ENCODE assay signal across 26 cellular contexts in the genomic region with DNA sequence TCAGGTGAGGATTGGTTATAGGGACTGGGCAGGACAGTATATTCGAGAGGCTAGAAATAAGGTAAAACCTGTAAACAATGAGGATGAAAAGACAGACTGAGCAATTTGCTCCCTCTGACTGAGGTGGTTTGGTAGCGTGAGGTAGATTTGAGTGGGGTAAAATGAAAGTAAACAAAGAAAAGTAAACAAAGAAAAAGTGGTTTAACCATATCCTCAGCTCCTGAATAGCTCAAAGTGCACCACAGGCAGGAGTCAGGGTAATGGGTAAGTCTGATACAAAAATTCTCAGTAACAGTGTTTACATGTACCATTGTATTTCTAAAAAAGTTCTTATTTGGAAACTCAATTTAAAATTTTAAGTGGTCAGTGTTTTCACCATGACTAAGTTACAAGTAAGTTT.
"Had no signal": no experiment of that assay in that cellular context is flagged by ENCODE, and none has a peak within 500 bp of the region (broad histone marks: within the 10 kb centered on the region; RNA-seq: fewer than 3 reads in every experiment).

No MANE protein-coding gene starts in this region.

- ATAC-seq: activated CD4-positive, CD25-positive, alpha-beta regulatory T cell treated with anti-CD3 and anti-CD28 coated beads, Interleukin-2, amount 50 U/mL, for 24 hours; gastroesophageal sphincter; left cardiac atrium; sciatic nerve; stimulated activated naive CD8-positive, alpha-beta T cell treated with anti-CD3 and anti-CD28 coated beads, Interleukin-15, Interleukin-2, amounts not matched to agents 100 U/mL and 50 U/mL, for 24 hours had no signal

- H3K36me3 ChIP-seq: brain microvascular endothelial cell, gastroesophageal sphincter, ovary, transverse colon, uterus, WERI-Rb-1 had no signal

- H2AFZ ChIP-seq: hepatocyte had no signal

- DNase-seq: activated CD4-positive, alpha-beta T cell treated with anti-CD3 and anti-CD28 coated beads for 48 hours; activated CD4-positive, alpha-beta T cell treated with anti-CD3 and anti-CD28 coated beads, Interleukin-2, amount 50 U/mL, for 48 hours; activated CD8-positive, alpha-beta memory T cell treated with anti-CD3 and anti-CD28 coated beads for 24 hours; activated effector memory CD4-positive, alpha-beta T cell treated with anti-CD3 and anti-CD28 coated beads, Interleukin-2, amount 50 U/mL, for 16 hours; activated naive CD4-positive, alpha-beta T cell treated with anti-CD3 and anti-CD28 coated beads, Interleukin-2, amount 10 ng/mL, durations not matched to agents 7 days and 5 days; activated naive CD8-positive, alpha-beta T cell treated with anti-CD3 and anti-CD28 coated beads, Interleukin-2, amount 10 ng/mL, durations not matched to agents 7 days and 5 days; brain microvascular endothelial cell; dorsolateral prefrontal cortex; effector memory CD4-positive, alpha-beta T cell; left cardiac atrium; naive B cell; ovary; stimulated activated CD4-positive, alpha-beta T cell treated with anti-CD3 and anti-CD28 coated beads, Interleukin-12 subunit alpha, Interleukin-12 subunit beta, amount 100 ng/mL, for 4 hours; stimulated activated CD4-positive, alpha-beta T cell treated with anti-CD3 and anti-CD28 coated beads, Interleukin-4, amount 100 ng/mL, for 1 hour; stimulated activated naive CD8-positive, alpha-beta T cell treated with anti-CD3 and anti-CD28 coated beads, Interleukin-15, Interleukin-2, amounts not matched to agents 100 U/mL and 50 U/mL, for 24 hours; T1000; testis; transverse colon; uterus; WERI-Rb-1 had no signal

- H3K4me2 ChIP-seq: hepatocyte had no signal

- H3K27ac ChIP-seq: brain microvascular endothelial cell, coronary artery, dorsolateral prefrontal cortex, gastroesophageal sphincter, hepatocyte, ovary, skin epidermis, testis, transverse colon, uterus, WERI-Rb-1 had no signal

- H3K4me3 ChIP-seq: coronary artery, dorsolateral prefrontal cortex, gastroesophageal sphincter, hepatocyte, ovary, skin epidermis, testis, transverse colon, uterus had no signal

- H3K9me3 ChIP-seq: gastroesophageal sphincter, ovary, testis, transverse colon, uterus had no signal

- H3K4me1 ChIP-seq: gastroesophageal sphincter, testis, transverse colon, uterus had no signal

- H3K27me3 ChIP-seq: brain microvascular endothelial cell, dorsolateral prefrontal cortex, gastroesophageal sphincter, hepatocyte, ovary, testis, transverse colon, uterus had no signal

- H3K79me2 ChIP-seq: hepatocyte had no signal
